8 cellular contexts compared by ENCODE assay signal in the genomic region with DNA sequence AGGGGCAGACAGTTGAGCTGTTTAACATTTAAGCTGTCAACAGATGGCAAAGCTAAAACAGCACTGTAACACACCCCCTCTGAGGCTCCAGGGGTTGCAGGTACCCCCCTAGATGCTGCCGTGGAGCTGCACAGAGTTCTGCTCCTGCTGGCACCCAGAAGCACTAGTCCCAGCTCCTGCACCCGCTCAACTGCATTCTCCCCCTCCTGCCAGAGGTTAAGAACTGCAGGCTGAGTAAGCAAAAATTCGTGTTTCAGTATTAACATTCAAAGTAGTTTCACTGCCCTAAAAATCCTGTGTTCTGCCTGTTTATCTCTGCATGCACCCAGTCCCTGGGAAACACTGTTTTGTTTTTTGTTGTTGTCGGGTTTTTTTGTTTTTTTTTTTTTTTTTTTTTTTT.
DNase-seq lines count a peak whose midpoint lies in the region; ATAC-seq and TF ChIP-seq lines count a peak whose summit lies in the region.

No MANE protein-coding gene starts in this region.

- ATAC-seq in GM18909 (IDR thresholded peaks at IDR 0.05; ENCODE audit: poor library complexity, unreplicated experiment) (peak; percentile 93), HG03039 (IDR thresholded peaks at IDR 0.05; ENCODE audit: unreplicated experiment) (peak; percentile 99)

- no peak for TF ChIP-seq POLR2A in esophagus squamous epithelium (IDR thresholded peaks at IDR 0.05)

- no peaks in the 10 kb centered on the region for H3F3A ChIP-seq in OCI-LY1 (ENCODE audit: insufficient read depth, low read length)

- WGBS in esophagus squamous epithelium, 2 donors: 12 to 22% methylated on average over 3 to 4 of the region's 4 CpGs

- TF ChIP-seq CTCF in OCI-LY1 (IDR thresholded peaks at IDR 0.05; ENCODE audit: low read length) (peak; percentile 44), esophagus squamous epithelium (IDR thresholded peaks at IDR 0.05) (peak in 2 of 6 experiments; percentile 6 to 13)

- DNase-seq in D341Med (ENCODE audit: low spot score): peak; percentile 71
- DNase-seq in globus pallidus (ENCODE audit: low spot score): peak; percentile 2
- no peak for DNase-seq in stimulated activated CD4-positive, alpha-beta T cell treated with anti-CD3 and anti-CD28 coated beads, Interleukin-4, amount 100 ng/mL, for 4 hours
- no peak for DNase-seq in esophagus squamous epithelium (lab: John Stamatoyannopoulos, UW)
- DNase-seq in pons (ENCODE audit: low spot score): no peak

- peaks cover 2% of the 10 kb centered on the region; the same call in 1 of the 2 replicates for H3K9me2 ChIP-seq in OCI-LY1 (ENCODE audit: low read depth, low read length)

- H2AFZ ChIP-seq in OCI-LY1 (ENCODE audit: low read length): no peak overlapping the region

- H4K20me1 ChIP-seq in OCI-LY1 (ENCODE audit: insufficient read depth, low read length): no peaks in the 10 kb centered on the region

- H3K27ac ChIP-seq in OCI-LY1 (ENCODE audit: low read depth, low read length, poor library complexity, severe bottlenecking) (no peak overlapping the region), esophagus squamous epithelium (no peak overlapping the region)

- H3K4me1 ChIP-seq in OCI-LY1 (ENCODE audit: insufficient read depth, low read length, severe bottlenecking) (no peaks in the 10 kb centered on the region), esophagus squamous epithelium (no peaks in the 10 kb centered on the region)

- no peaks in the 10 kb centered on the region for H3K79me2 ChIP-seq in OCI-LY1 (ENCODE audit: insufficient read depth, low read length)

- H3K9me3 ChIP-seq in OCI-LY1 (ENCODE audit: low read length): no peaks in the 10 kb centered on the region
- H3K9me3 ChIP-seq in esophagus squamous epithelium: no peaks in the 10 kb centered on the region

- H3K4me2 ChIP-seq in OCI-LY1 (ENCODE audit: low read length): no peak overlapping the region

- H3K27me3 ChIP-seq in OCI-LY1 (ENCODE audit: insufficient read depth, low read length): no peaks in the 10 kb centered on the region
- H3K27me3 ChIP-seq in esophagus squamous epithelium: no peaks in the 10 kb centered on the region

- no peak overlapping the region for H3K4me3 ChIP-seq in OCI-LY1 (ENCODE audit: low read depth, low read length, poor library complexity, severe bottlenecking)
- H3K4me3 ChIP-seq in esophagus squamous epithelium: no peak overlapping the region

- H3K36me3 ChIP-seq in OCI-LY1 (ENCODE audit: insufficient read depth, low read length) (no peaks in the 10 kb centered on the region), esophagus squamous epithelium (no peaks in the 10 kb centered on the region)

- no peak overlapping the region for H3K9ac ChIP-seq in OCI-LY1 (ENCODE audit: low read length)

- intact Hi-C loops in esophagus squamous epithelium (cut with DNase I): no loop called here

Comparison
In these comparisons a context has a peak if more than half of its experiments do, and no peak if none do; other contexts are left out.
1. DNase-seq: peak in D341Med (single experiment) and globus pallidus (single experiment); none in stimulated activated CD4-positive, alpha-beta T cell treated with anti-CD3 and anti-CD28 coated beads, Interleukin-4, amount 100 ng/mL, for 4 hours (0 of 2), esophagus squamous epithelium (single experiment) and pons (single experiment).